ENCODE assay signal across 9 cellular contexts in genomic region chr3:62295571-62295970, GRCh38.
"Had no signal": no experiment of that assay in that cellular context is flagged by ENCODE, and none has a peak within 500 bp of the region (broad histone marks: within the 10 kb centered on the region; RNA-seq: fewer than 3 reads in every experiment).

No MANE protein-coding gene starts in this region.

- H3K4me1 Mint-ChIP-seq: GM23338, H9 had no signal

- H3K36me3 ChIP-seq: HAP-1 had no signal

- H3K27ac ChIP-seq: GM23248 had no signal

- H3K9me3 ChIP-seq: HAP-1 had no signal

- H3K27ac Mint-ChIP-seq: GM23338, HFFc6 had no signal

- ATAC-seq: GM23338, HCT116 had no signal

- H3K4me3 Mint-ChIP-seq: GM23338, H9, HFFc6 had no signal

- DNase-seq: GM23248, GOT3, H7, H9, HCEC 1CT, HFFc6 had no signal

- H3K9me3 Mint-ChIP-seq: GM23338, H9, HFFc6 had no signal

- H3K4me3 ChIP-seq: GM23248, GM23338, HAP-1 had no signal

- H3K4me1 ChIP-seq: HAP-1 had no signal
